Comparison of ENCODE assay signal across 21 cellular contexts in genomic region chr11:36367806-36368680, GRCh38.
"Had no signal": no experiment of that assay in that cellular context is flagged by ENCODE, and none has a peak within 500 bp of the region (broad histone marks: within the 10 kb centered on the region; RNA-seq: fewer than 3 reads in every experiment).

No MANE protein-coding gene starts in this region.

- ATAC-seq: pancreas; stimulated activated naive B cell treated with anti-CD40 and anti-IgM and Interleukin-4, amounts not matched to agents 10 μg/mL and 1 μg/mL and 100 μg/mL, for 72 hours had no signal

- H3K36me3 Mint-ChIP-seq: stimulated activated naive B cell treated with anti-CD40 and anti-IgM and Interleukin-4, amounts not matched to agents 10 μg/mL and 1 μg/mL and 100 μg/mL, for 72 hours had no signal

- H3K9me3 ChIP-seq: esophagus squamous epithelium, pancreas, tibial nerve, uterus had no signal

- H3K27me3 ChIP-seq: pancreas, tibial nerve, uterus had no signal

- H3K9me3 Mint-ChIP-seq: activated naive CD4-positive, alpha-beta T cell treated with anti-CD3 and anti-CD28 coated beads for 36 hours; activated T-helper 2 cell treated with anti-CD3 and anti-CD28 coated beads, Interferon-gamma antibody, Interleukin-2, Interleukin-4, amounts not matched to agents 10 μg/mL and 5 μg/mL and 100 μg/mL, durations not matched to agents 14 hours and 24 hours and 36 hours; naive B cell; stimulated activated naive B cell treated with anti-CD40 and anti-IgM and Interleukin-4, amounts not matched to agents 10 μg/mL and 1 μg/mL and 100 μg/mL, for 72 hours had no signal

- H3K4me1 ChIP-seq: uterus had no signal

- DNase-seq: activated CD4-positive, alpha-beta T cell treated with anti-CD3 and anti-CD28 coated beads, Interleukin-2, amount 50 U/mL, for 48 hours; activated CD4-positive, CD25-positive, alpha-beta regulatory T cell treated with anti-CD3 and anti-CD28 coated beads, Interleukin-2, amount 50 U/mL, for 72 hours; activated naive CD4-positive, alpha-beta T cell treated with anti-CD3 and anti-CD28 coated beads for 36 hours; activated T-cell treated with anti-CD3 and anti-CD28 coated beads, Interleukin-2, amount 50 U/mL, for 1 hour; caudate nucleus; effector CD4-positive, alpha-beta T cell; esophagus squamous epithelium; foreskin fibroblast; glutamatergic neuron; hypothalamus; midbrain; naive B cell; pancreas; stimulated activated CD4-positive, alpha-beta T cell treated with anti-CD3 and anti-CD28 coated beads, Interleukin-15, amount 100 ng/mL, for 24 hours; stimulated activated CD4-positive, alpha-beta T cell treated with anti-CD3 and anti-CD28 coated beads, Interleukin-4, amount 100 ng/mL, for 1 hour; stimulated activated naive B cell treated with anti-CD40 and anti-IgM and Interleukin-4, amounts not matched to agents 10 μg/mL and 1 μg/mL and 100 μg/mL, for 72 hours; uterus had no signal

- H3K36me3 ChIP-seq: esophagus squamous epithelium, pancreas, tibial nerve, uterus had no signal

- H3K4me3 Mint-ChIP-seq: activated naive CD4-positive, alpha-beta T cell treated with anti-CD3 and anti-CD28 coated beads for 36 hours; naive B cell; stimulated activated naive B cell treated with anti-CD40 and anti-IgM and Interleukin-4, amounts not matched to agents 10 μg/mL and 1 μg/mL and 100 μg/mL, for 72 hours had no signal

- H3K4me3 ChIP-seq: coronary artery, esophagus squamous epithelium, pancreas, tibial nerve, uterus had no signal

- FAIRE-seq: endothelial cell of umbilical vein, pancreas had no signal

- H3K27ac ChIP-seq: esophagus squamous epithelium, pancreas had no signal

- H3K27ac Mint-ChIP-seq: activated naive CD4-positive, alpha-beta T cell treated with anti-CD3 and anti-CD28 coated beads for 36 hours; activated T-helper 2 cell treated with anti-CD3 and anti-CD28 coated beads, Interferon-gamma antibody, Interleukin-2, Interleukin-4, amounts not matched to agents 10 μg/mL and 5 μg/mL and 100 μg/mL, durations not matched to agents 14 hours and 24 hours and 36 hours; stimulated activated naive B cell treated with anti-CD40 and anti-IgM and Interleukin-4, amounts not matched to agents 10 μg/mL and 1 μg/mL and 100 μg/mL, for 72 hours had no signal
